Comparison of ENCODE assay signal across 8 cellular contexts in genomic region chr22:44172370-44173108, GRCh38. TPM values are rescaled to one million over a fixed set of nuclear protein-coding genes. Genes with fewer than 3 reads are reported as not detected.
A peak's percentile ranks its signal among the peaks of the same experiment; 100 is the strongest.
DNase-seq lines count a peak whose midpoint lies in the region; ATAC-seq and TF ChIP-seq lines count a peak whose summit lies in the region.

No MANE protein-coding gene starts in this region.

- CTCF ChIA-PET in PC-3 (lab: Charles Lee), result no interaction called here

- H3K4me1 Mint-ChIP-seq in T-helper 17 cell, result peaks cover 2% of the 10 kb centered on the region

- no peaks in the 10 kb centered on the region for H3K27me3 Mint-ChIP-seq in T-helper 17 cell

- H3K4me1 ChIP-seq in PC-3 (ENCODE audit: insufficient read depth, low read length), result no peaks in the 10 kb centered on the region

- no peaks in the 10 kb centered on the region for H3K9me2 ChIP-seq in PC-3 (replicated peaks; ENCODE audit: low read length)

- DNase-seq in GM13977 (ENCODE audit: low spot score) (peak; percentile 82), T-helper 17 cell (no peak), lower leg skin (ENCODE audit: low spot score in 2 of 2) (peak; percentile 60 to 94), PC-3 (no peak), RPMI8226 (no peak)

- ATAC-seq in HG03135 (IDR thresholded peaks at IDR 0.05; ENCODE audit: unreplicated experiment) (peak; percentile 67), T-helper 17 cell (peak; percentile 60), HG03025 (IDR thresholded peaks at IDR 0.05; ENCODE audit: low FRiP score, unreplicated experiment) (no peak), PC-3 (no peak), SK-N-SH treated with all-trans-retinoic acid at 6 μM for 48 hours (no peak)

- no peaks in the 10 kb centered on the region for H3K79me2 ChIP-seq in PC-3 (ENCODE audit: low read length)

- in situ Hi-C loops in GM13977 (cut with MboI; ENCODE audit: low pct_unique_long_range_greater_than_20kb, low sequenced_read_pairs, unreplicated experiment), result no loop called here

- H3K36me3 ChIP-seq in PC-3 (ENCODE audit: low read depth, low read length), result no peaks in the 10 kb centered on the region

- no peaks in the 10 kb centered on the region for H3K36me3 Mint-ChIP-seq in T-helper 17 cell (ENCODE audit: low read depth)

- no peak overlapping the region for H3K4me2 ChIP-seq in PC-3 (ENCODE audit: low read length)

- H3K4me3 ChIP-seq in lower leg skin (ENCODE audit: low read depth, poor library complexity, severe bottlenecking) (no peak overlapping the region), PC-3 (ENCODE audit: low read length) (no peak overlapping the region)

- intact Hi-C loops in lower leg skin (cut with DNase I; ENCODE audit: low total_unique reads) (no loop called here), PC-3 (cut with micrococcal nuclease) (no loop called here)

- no TSS peak for BruUV-seq in PC-3 (replicated peaks; lab: Mats Ljungman, UMichigan)

- POLR2A ChIA-PET in PC-3 (lab: Charles Lee; ENCODE audit: unreplicated experiment), result no interaction called here

- no peak overlapping the region for H3K4me3 Mint-ChIP-seq in T-helper 17 cell

- no peak for TF ChIP-seq POLR2A in lower leg skin (IDR thresholded peaks at IDR 0.05)

- no peaks in the 10 kb centered on the region for H3K27me3 ChIP-seq in PC-3 (ENCODE audit: low read length)

- no peak overlapping the region for H3K9ac ChIP-seq in PC-3 (ENCODE audit: low read length)

- 56 to 62% methylated on average over 22 of the region's 22 CpGs for WGBS in lower leg skin, 2 donors

- no peak overlapping the region for H3K27ac Mint-ChIP-seq in T-helper 17 cell

- no peak overlapping the region for H3K27ac ChIP-seq in PC-3 (ENCODE audit: low read length)

- H3K9me3 ChIP-seq in T-helper 17 cell (ENCODE audit: control insufficient read depth, low read length, poor library complexity, severe bottlenecking), result no peaks in the 10 kb centered on the region
- no peaks in the 10 kb centered on the region for H3K9me3 ChIP-seq in PC-3 (ENCODE audit: low read length)

- H3F3A ChIP-seq in PC-3 (ENCODE audit: low read length, unreplicated experiment), result no peaks in the 10 kb centered on the region

- H4K20me1 ChIP-seq in PC-3 (ENCODE audit: low read length), result no peaks in the 10 kb centered on the region

- H2AFZ ChIP-seq in PC-3 (ENCODE audit: low read length), result no peak overlapping the region

- TF ChIP-seq CTCF in GM13977 (IDR thresholded peaks at IDR 0.05; ENCODE audit: extremely low read depth, insufficient read depth, missing control alignments) (no peak), lower leg skin (IDR thresholded peaks at IDR 0.05) (no peak), PC-3 (conservative IDR thresholded peaks at IDR 0.05; ENCODE audit: low read depth, low read length) (no peak)

TF ChIP-seq in SK-N-SH treated with all-trans-retinoic acid at 6 μM for 48 hours, 23 proteins besides CTCF, POLR2A, EP300 and RAD21:
- TF ChIP-seq OSR1 (CRISPR knock-in tag; IDR thresholded peaks at IDR 0.05), result no peak
- TF ChIP-seq ZC3H10 (CRISPR knock-in tag; IDR thresholded peaks at IDR 0.05), result no peak
- TF ChIP-seq BACH2 (CRISPR knock-in tag; IDR thresholded peaks at IDR 0.05; ENCODE audit: borderline replicate concordance), result no peak
- TF ChIP-seq TSHZ2 (CRISPR knock-in tag; IDR thresholded peaks at IDR 0.05), result no peak
- TF ChIP-seq ZNF70 (CRISPR knock-in tag; IDR thresholded peaks at IDR 0.05), result no peak
- no peak for TF ChIP-seq CSRNP3 (CRISPR knock-in tag; IDR thresholded peaks at IDR 0.05)
- no peak for TF ChIP-seq TOX (CRISPR knock-in tag; IDR thresholded peaks at IDR 0.05; ENCODE audit: borderline replicate concordance)

RNA-seq across cellular contexts. Expression of gene PARVG, which starts 8.2 kb away (rescaled TPM):
- total RNA-seq in T-helper 17 cell, result 10 to 100 TPM; 89.1 to 94.7 TPM
- total RNA-seq in lower leg skin, result 10 to 100 TPM in 1 of 4 donors, 1 to 10 TPM in 3; 2.0 to 11.1 (median 4.5) TPM
- not detected in 2 replicates for total RNA-seq in PC-3 (2014; rRNA removed)

Comparison
In these comparisons a context has a peak if more than half of its experiments do, and no peak if none do; other contexts are left out.
1. DNase-seq: peak in GM13977 (single experiment) and lower leg skin (2 of 2); none in T-helper 17 cell (0 of 3), PC-3 (single experiment) and RPMI8226 (single experiment).
2. ATAC-seq: peak in HG03135 (single experiment) and T-helper 17 cell (single experiment); none in HG03025 (single experiment), PC-3 (single experiment) and SK-N-SH treated with all-trans-retinoic acid at 6 μM for 48 hours (single experiment).
3. RNA of gene PARVG, which starts 8.2 kb away (total RNA-seq): 89.1 to 94.7 TPM in T-helper 17 cell; 2.0 to 11.1 TPM in lower leg skin and not detected in PC-3; every median in the first group is over 4 times any median in the second.